ENCODE assay signal across 1 cellular context in genomic region chr7:100580466-100581283, GRCh38.
TF ChIP-seq lines count a peak whose summit lies in the region.

No MANE protein-coding gene starts in this region.

TF ChIP-seq in HEK293, 187 proteins besides CTCF, POLR2A, EP300 and RAD21 (continued from another document):
- peak; percentile 69; the same call in 1 of the 2 replicates for TF ChIP-seq ZNF311 (tag by site-specific recombination; IDR thresholded peaks at IDR 0.05; ENCODE audit: borderline replicate concordance)
TF ChIP-seq in HEK293: peak in this region for 9.
